In the genomic region with DNA sequence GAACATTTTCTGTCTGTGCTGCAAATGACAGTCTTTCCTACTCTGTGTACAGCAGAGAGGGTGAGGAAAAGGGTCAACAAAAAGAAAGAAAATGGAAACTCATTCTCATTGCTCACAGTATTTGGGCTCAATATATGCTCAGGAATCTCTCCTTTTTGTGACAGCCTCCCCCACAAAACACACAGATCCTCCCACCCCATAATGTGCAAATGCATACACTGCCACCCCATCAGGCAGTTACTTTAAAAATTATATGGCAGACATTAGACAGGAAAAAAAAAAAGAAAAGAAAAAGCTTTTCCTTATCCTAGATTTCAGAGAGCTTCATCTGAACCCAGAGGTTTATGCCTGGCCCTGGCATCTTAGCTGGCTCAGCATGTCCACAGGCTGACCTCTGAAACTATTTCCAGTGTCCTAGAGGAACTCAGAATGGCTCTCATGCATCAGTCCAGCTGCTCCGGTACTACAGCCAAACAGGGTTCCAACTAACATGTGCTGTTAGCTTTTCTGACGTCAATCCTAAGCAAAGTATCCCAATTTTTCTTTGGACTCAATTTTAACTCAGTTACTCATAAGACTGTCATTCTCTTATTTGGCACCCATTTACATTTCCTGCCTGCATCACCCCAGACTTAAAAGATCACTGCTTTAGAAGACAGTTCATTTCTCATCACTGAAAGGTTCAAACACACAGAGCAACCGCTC, we compare ENCODE assay signal across 8 cellular contexts.
DNase-seq lines count a peak whose midpoint lies in the region; ATAC-seq and TF ChIP-seq lines count a peak whose summit lies in the region.

No MANE protein-coding gene starts in this region.

- no peak for TF ChIP-seq EP300 in gastroesophageal sphincter (IDR thresholded peaks at IDR 0.05)

- intact Hi-C loops in activated CD8-positive, alpha-beta T cell treated with anti-CD3 and anti-CD28 coated beads for 36 hours (cut with micrococcal nuclease) = no loop called here

- peaks cover 79% of the 10 kb centered on the region for H3K4me1 Mint-ChIP-seq in activated CD8-positive, alpha-beta T cell treated with anti-CD3 and anti-CD28 coated beads for 36 hours (ENCODE audit: low read depth)

- H3K27ac Mint-ChIP-seq in activated CD8-positive, alpha-beta T cell treated with anti-CD3 and anti-CD28 coated beads for 36 hours = peak overlapping the region; percentile 82

- no peaks in the 10 kb centered on the region for H3K9me3 ChIP-seq in gastroesophageal sphincter

- ATAC-seq in activated CD8-positive, alpha-beta T cell treated with anti-CD3 and anti-CD28 coated beads for 36 hours = peak; percentile 43
- peak; percentile 94 for ATAC-seq in gastroesophageal sphincter

- WGBS in gastroesophageal sphincter (ENCODE audit: low coverage in 1 of 2), 2 donors = 0 to 24% methylated on average over 3 of the region's 3 CpGs

- H3K4me3 ChIP-seq in gastroesophageal sphincter (peak overlapping the region in 1 of 2 donors; percentile 2), rectal smooth muscle tissue (ENCODE audit: low read length) (peak overlapping the region; percentile 9)

- peaks cover 4% of the 10 kb centered on the region for H3K36me3 Mint-ChIP-seq in activated CD8-positive, alpha-beta T cell treated with anti-CD3 and anti-CD28 coated beads for 36 hours (ENCODE audit: low read depth)

- no peak for TF ChIP-seq CTCF in activated CD8-positive, alpha-beta T cell treated with anti-CD3 and anti-CD28 coated beads for 36 hours (IDR thresholded peaks at IDR 0.05)
- TF ChIP-seq CTCF in gastroesophageal sphincter (IDR thresholded peaks at IDR 0.05) = no peak

- H3K4me1 ChIP-seq in gastroesophageal sphincter = peaks cover 24 to 94% (median 35%) of the 10 kb centered on the region in 3 donors
- H3K4me1 ChIP-seq in rectal smooth muscle tissue (ENCODE audit: control insufficient read depth, insufficient read depth, low read length) = peaks cover 20% of the 10 kb centered on the region

- peak overlapping the region; percentile 16 for H3K4me3 Mint-ChIP-seq in activated CD8-positive, alpha-beta T cell treated with anti-CD3 and anti-CD28 coated beads for 36 hours

- peak overlapping the region; percentile 81 to 90 (median 85) for H3K27ac ChIP-seq in gastroesophageal sphincter
- H3K27ac ChIP-seq in rectal smooth muscle tissue (ENCODE audit: low read depth, low read length) = peak overlapping the region; percentile 75

- H3K27me3 ChIP-seq in gastroesophageal sphincter = no peaks in the 10 kb centered on the region
- H3K27me3 ChIP-seq in rectal smooth muscle tissue (ENCODE audit: control insufficient read depth, insufficient read depth, low read length) = no peaks in the 10 kb centered on the region

- POLR2A ChIA-PET in activated CD8-positive, alpha-beta T cell treated with anti-CD3 and anti-CD28 coated beads for 36 hours (lab: Charles Lee) = interaction anchor here (0.6 to 2.0 kb wide), 2 partner anchors 13 to 108 kb away, joined by 4 to 6 read pairs; no protein-coding TSS in a partner anchor

- no peak overlapping the region for H3K9ac ChIP-seq in rectal smooth muscle tissue (ENCODE audit: low read length)

- CTCF ChIA-PET in activated CD8-positive, alpha-beta T cell treated with anti-CD3 and anti-CD28 coated beads for 36 hours (lab: Charles Lee) = interaction anchor here (0.9 to 2.2 kb wide), 2 partner anchors 12 to 35 kb away, joined by 5 to 7 read pairs; no protein-coding TSS in a partner anchor

- H3K9me3 Mint-ChIP-seq in activated CD8-positive, alpha-beta T cell treated with anti-CD3 and anti-CD28 coated beads for 36 hours = no peaks in the 10 kb centered on the region

- DNase-seq in EH (ENCODE audit: low read depth) (peak; percentile 99), NCI-H345 (lab: John Stamatoyannopoulos, UW) (no peak), SIG-M5 treated with dmso at 0.1 percent for 504 hours (lab: John Stamatoyannopoulos, UW; ENCODE audit: unreplicated experiment) (no peak), MV-4-11 (lab: John Stamatoyannopoulos, UW) (no peak)
- DNase-seq in activated CD8-positive, alpha-beta T cell treated with anti-CD3 and anti-CD28 coated beads for 36 hours = no peak
- DNase-seq in central memory CD4-positive, alpha-beta T cell = no peak

- no peaks in the 10 kb centered on the region for H3K27me3 Mint-ChIP-seq in activated CD8-positive, alpha-beta T cell treated with anti-CD3 and anti-CD28 coated beads for 36 hours

- no peak for TF ChIP-seq POLR2A in gastroesophageal sphincter (IDR thresholded peaks at IDR 0.05)

- H3K36me3 ChIP-seq in gastroesophageal sphincter = no peaks in the 10 kb centered on the region
- no peaks in the 10 kb centered on the region for H3K36me3 ChIP-seq in rectal smooth muscle tissue (ENCODE audit: control insufficient read depth, insufficient read depth, low read length)
